ENCODE assay signal across 8 cellular contexts in genomic region chr1:168136709-168137514, GRCh38. TPM values are rescaled to one million over a fixed set of nuclear protein-coding genes. Genes with fewer than 3 reads are reported as not detected.
DNase-seq lines count a peak whose midpoint lies in the region; ATAC-seq and TF ChIP-seq lines count a peak whose summit lies in the region.

Gene GPR161, minus strand, starts transcription at chr1:168136930. Its CDS starts 32,080 bp downstream, at chr1:168104850.

- H2AFZ ChIP-seq in IMR-90 (replicated peaks; ENCODE audit: low read length, poor library complexity): peak within 1 kb of the TSS; percentile 97

- in situ Hi-C loops in IMR-90 (cut with MboI; ENCODE audit: low sequenced_read_pairs): loop anchor here (25.0 kb wide), 1 partner anchor 975 kb away; the partner anchor contains the start of gene ATP1B1

- no peak within 1 kb of the TSS for H2BK20ac ChIP-seq in IMR-90 (ENCODE audit: low read depth, low read length)

- H4K8ac ChIP-seq in IMR-90 (ENCODE audit: low read depth in 2 of 2, low read length in 2 of 2): peak within 1 kb of the TSS; percentile 59 to 62; a peak in 3 of 4 replicates

- H3K9me1 ChIP-seq in IMR-90 (ENCODE audit: insufficient read depth, low read length): no peaks in the 10 kb centered on the region

- H3K27me3 ChIP-seq in IMR-90 (ENCODE audit: control insufficient read depth, insufficient read depth, low read length) (0 out of 2 replicates have a peak, but pooled peaks cover 2% of the 10 kb centered on the region), layer of hippocampus (ENCODE audit: control insufficient read depth, insufficient read depth, low read length) (no peaks in the 10 kb centered on the region)

- peak within 1 kb of the TSS; percentile 70 for H4K91ac ChIP-seq in IMR-90 (ENCODE audit: insufficient read depth, low read depth, low read length)

- CTCF ChIA-PET in IMR-90 (lab: Yijun Ruan, JAX): interaction anchor here (1.0 kb wide), 1 partner anchor 15 kb away, joined by 3 read pairs; no protein-coding TSS in a partner anchor

- peak within 1 kb of the TSS; percentile 76; the same call in 1 of the 2 replicates for H2BK120ac ChIP-seq in IMR-90 (ENCODE audit: low read depth, low read length)

- H2BK5ac ChIP-seq in IMR-90 (ENCODE audit: low read depth, low read length, poor library complexity, severe bottlenecking): peak within 1 kb of the TSS; percentile 56

- peak within 1 kb of the TSS; percentile 8; the same call in 1 of the 2 replicates for H2AK5ac ChIP-seq in IMR-90 (ENCODE audit: low read depth, low read length)

- peak within 1 kb of the TSS; percentile 18 for H2AK9ac ChIP-seq in IMR-90 (replicated peaks; ENCODE audit: low read depth, low read length, poor library complexity)

- TF ChIP-seq RAD21 in IMR-90 (IDR thresholded peaks at IDR 0.05; ENCODE audit: low read length): no peak

- peak within 1 kb of the TSS; percentile 26; the same call in 1 of the 2 replicates for H4K5ac ChIP-seq in IMR-90 (ENCODE audit: low read depth, low read length)

- peak within 1 kb of the TSS; percentile 60 for H3K4me3 ChIP-seq in GM08714 (ENCODE audit: low read length)
- H3K4me3 ChIP-seq in IMR-90 (ENCODE audit: insufficient read depth, low read depth, low read length): peak within 1 kb of the TSS; percentile 70

- H3K23ac ChIP-seq in IMR-90 (ENCODE audit: low read depth, low read length): peak within 1 kb of the TSS; percentile 84

- no peak for TF ChIP-seq POLR2A in IMR-90 (IDR thresholded peaks at IDR 0.05; ENCODE audit: low read depth, low read length)

- H3K14ac ChIP-seq in IMR-90 (replicated peaks; ENCODE audit: low read depth, low read length): peak within 1 kb of the TSS; percentile 85

- H3K9me3 ChIP-seq in IMR-90 (ENCODE audit: control insufficient read depth, insufficient read depth, low read length): no peaks in the 10 kb centered on the region

- dilution Hi-C loops in IMR-90 (cut with HindIII; ENCODE audit: low sequenced_read_pairs, unreplicated experiment): no loop called here

- H2BK15ac ChIP-seq in IMR-90 (ENCODE audit: low read depth, low read length): peak within 1 kb of the TSS; percentile 34; the same call in 2 of the 3 replicates

- ATAC-seq in IMR-90 (ENCODE audit: low read depth) (peak; percentile 72), HG02852 (IDR thresholded peaks at IDR 0.05; ENCODE audit: unreplicated experiment) (no peak)

- H3K27ac ChIP-seq in IMR-90 (ENCODE audit: insufficient read depth, low read length) (peak within 1 kb of the TSS; percentile 76), layer of hippocampus (ENCODE audit: low read depth, low read length) (peak within 1 kb of the TSS; percentile 71)

- no TSS peak for BruUV-seq in IMR-90 (replicated peaks; lab: Mats Ljungman, UMichigan)

- WGBS in IMR-90 (ENCODE audit: extremely low coverage in 2 of 2, insufficient read length in 1 of 2), 2 experiments: 0% methylated on average over 21 of the region's 86 CpGs; no CpG with 5 or more reads in 1 of the 2 experiments

- H4K20me1 ChIP-seq in IMR-90 (ENCODE audit: insufficient read depth, low read length): no peaks in the 10 kb centered on the region

- intact Hi-C loops in IMR-90 (cut with micrococcal nuclease): loop anchor here (2.0 to 5.0 kb wide), 2 partner anchors 42 to 55 kb away; partner anchors contain the start of gene TIPRL

- H3K79me1 ChIP-seq in IMR-90 (ENCODE audit: low read depth in 1 of 2, low read length in 2 of 2): peaks cover 15 to 22% of the 10 kb centered on the region in 2 experiments; a peak in 3 of 4 replicates

- peak within 1 kb of the TSS; percentile 14 for H3K18ac ChIP-seq in IMR-90 (ENCODE audit: low read depth, low read length)

- H3K36me3 ChIP-seq in IMR-90 (ENCODE audit: control insufficient read depth, insufficient read depth, low read length): no peaks in the 10 kb centered on the region

- peak within 1 kb of the TSS; percentile 81 for H3K9ac ChIP-seq in IMR-90 (ENCODE audit: low read depth, low read length)

- POLR2A ChIA-PET in IMR-90 (lab: Charles Lee; ENCODE audit: unreplicated experiment): no interaction called here

- H3K4me1 ChIP-seq in IMR-90 (ENCODE audit: control insufficient read depth, insufficient read depth, low read length): peaks cover 3% of the 10 kb centered on the region; the same call in 1 of the 2 replicates

- peak within 1 kb of the TSS; percentile 83 for H3K4me2 ChIP-seq in IMR-90 (ENCODE audit: low read depth, low read length)

- DNase-seq in IMR-90 (peak; percentile 36), T1000 (lab: John Stamatoyannopoulos, UW) (peak; percentile 4), dedifferentiated amniotic fluid mesenchymal stem cell (ENCODE audit: extremely low spot score) (peak; percentile 47), NCI-H2029 treated with DMSO at 0.1 percent for 48 hours (lab: John Stamatoyannopoulos, UW) (no peak)
- peak; percentile 41 for DNase-seq in stimulated activated CD4-positive, alpha-beta T cell treated with anti-CD3 and anti-CD28 coated beads, Interleukin-15, amount 100 ng/mL, for 24 hours

- no peak for TF ChIP-seq CTCF in IMR-90 (conservative IDR thresholded peaks at IDR 0.05; ENCODE audit: low read depth, low read length)

- peak within 1 kb of the TSS; percentile 51 for H3K56ac ChIP-seq in IMR-90 (ENCODE audit: extremely low read depth, insufficient read depth, low read length)

- peak within 1 kb of the TSS; percentile 61 for H3K4ac ChIP-seq in IMR-90 (ENCODE audit: low read depth, low read length)

TF ChIP-seq in IMR-90, 13 proteins besides CTCF, POLR2A, EP300 and RAD21:
- no peak for TF ChIP-seq BHLHE40 (IDR thresholded peaks at IDR 0.05; ENCODE audit: low read depth, low read length)
- no peak for TF ChIP-seq SMC3 (IDR thresholded peaks at IDR 0.05; ENCODE audit: low read depth, low read length)
TF ChIP-seq in IMR-90: peak in this region for 0.

RNA-seq across cellular contexts. Expression of gene GPR161, which starts in this region (rescaled TPM):
- 11.1 and 13.3 TPM in 2 replicates for total RNA-seq in IMR-90 (2012; rRNA removed)
- 12.4 and 12.5 TPM in 2 replicates for polyA plus RNA-seq in IMR-90 (2012; rRNA removed)
- 8.8 and 12.9 TPM in 2 replicates for polyA plus RNA-seq in IMR-90 (2012; cell fraction: cytosol; rRNA removed)
- 8.4 and 15.0 TPM in 2 replicates for polyA plus RNA-seq in IMR-90 (2012; cell fraction: nucleus; rRNA removed; ENCODE audit: low replicate concordance)
